16 cellular contexts compared by ENCODE assay signal in the genomic region with DNA sequence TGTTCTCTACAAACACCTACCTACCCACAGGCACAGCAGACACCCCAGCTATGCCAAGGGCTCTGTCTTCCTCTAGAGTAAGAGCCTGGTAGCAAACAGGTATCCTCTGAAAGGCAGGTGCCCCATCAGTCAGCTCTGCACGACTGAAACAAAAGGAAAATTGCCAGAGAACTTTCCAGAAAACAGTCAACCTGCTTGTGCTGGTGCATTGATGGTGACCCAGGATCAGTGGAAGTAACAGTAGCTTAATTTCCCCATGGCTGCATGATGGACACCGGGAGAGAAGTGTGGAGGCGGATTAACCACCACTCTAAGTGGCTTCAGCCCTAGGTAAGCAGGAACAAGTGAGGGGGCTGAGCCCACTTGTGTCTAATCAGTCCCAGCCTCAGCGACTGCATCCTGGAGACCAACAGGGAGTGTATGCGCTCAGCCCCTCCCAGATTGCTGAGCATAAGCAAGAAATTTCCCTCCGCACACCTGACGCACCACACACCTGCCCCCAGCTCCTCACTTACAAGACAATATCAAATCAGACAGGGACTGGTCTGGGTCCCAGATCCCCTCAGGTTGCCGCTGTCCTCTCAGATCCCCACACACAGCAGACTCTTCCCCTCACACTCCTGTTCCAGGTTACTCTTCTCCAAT.
DNase-seq lines count a peak whose midpoint lies in the region; ATAC-seq and TF ChIP-seq lines count a peak whose summit lies in the region.
"Had no signal": no experiment of that assay in that cellular context is flagged by ENCODE, and none has a peak within 500 bp of the region (broad histone marks: within the 10 kb centered on the region; RNA-seq: fewer than 3 reads in every experiment).

No MANE protein-coding gene starts in this region.

- H3K27ac Mint-ChIP-seq in T-helper 1 cell treated with Interleukin-12 subunit alpha and Interleukin-12 subunit beta and Interleukin-4 antibody, amounts not matched to agents 30 μg/mL and 1 μg/mL, for 36 hours: peak overlapping the region; percentile 18
- peak overlapping the region; percentile 86 for H3K27ac Mint-ChIP-seq in effector memory CD8-positive, alpha-beta T cell
- H3K27ac Mint-ChIP-seq: HFFc6 had no signal

- peak overlapping the region; percentile 89 for H3K4me2 ChIP-seq in BLaER1

- H3K27ac ChIP-seq in BLaER1 (peak overlapping the region; percentile 75; the same call in 1 of the 2 replicates), HEK293 (ENCODE audit: extremely low read depth, low read depth, low read length) (no peak overlapping the region), WERI-Rb-1 (no peak overlapping the region)

- no peaks in the 10 kb centered on the region for H3K36me3 Mint-ChIP-seq in T-helper 1 cell treated with Interleukin-12 subunit alpha and Interleukin-12 subunit beta and Interleukin-4 antibody, amounts not matched to agents 30 μg/mL and 1 μg/mL, for 36 hours (ENCODE audit: low read depth)
- H3K36me3 Mint-ChIP-seq in effector memory CD8-positive, alpha-beta T cell (ENCODE audit: insufficient read depth): peaks cover 4% of the 10 kb centered on the region

- no peaks in the 10 kb centered on the region for H3K9me3 Mint-ChIP-seq in T-helper 1 cell treated with Interleukin-12 subunit alpha and Interleukin-12 subunit beta and Interleukin-4 antibody, amounts not matched to agents 30 μg/mL and 1 μg/mL, for 36 hours
- H3K9me3 Mint-ChIP-seq in effector memory CD8-positive, alpha-beta T cell: no peaks in the 10 kb centered on the region
- H3K9me3 Mint-ChIP-seq: HFFc6 had no signal

- H3K4me1 ChIP-seq in BLaER1: peaks cover 94% of the 10 kb centered on the region
- no peaks in the 10 kb centered on the region for H3K4me1 ChIP-seq in HEK293 (ENCODE audit: control insufficient read depth, insufficient read depth, low read length)

- H3K4me3 Mint-ChIP-seq in T-helper 1 cell treated with Interleukin-12 subunit alpha and Interleukin-12 subunit beta and Interleukin-4 antibody, amounts not matched to agents 30 μg/mL and 1 μg/mL, for 36 hours: no peak overlapping the region
- H3K4me3 Mint-ChIP-seq in effector memory CD8-positive, alpha-beta T cell: peak overlapping the region; percentile 86 to 88
- H3K4me3 Mint-ChIP-seq: HFFc6 had no signal

- H3K9ac ChIP-seq in BLaER1: no peak overlapping the region

- H3K9me3 ChIP-seq in BLaER1: no peaks in the 10 kb centered on the region
- no peaks in the 10 kb centered on the region for H3K9me3 ChIP-seq in HEK293 (ENCODE audit: control insufficient read depth, insufficient read depth, low read depth, low read length)
- H3K9me3 ChIP-seq in WERI-Rb-1 (ENCODE audit: severe bottlenecking): no peaks in the 10 kb centered on the region

- H3K4me1 Mint-ChIP-seq in T-helper 1 cell treated with Interleukin-12 subunit alpha and Interleukin-12 subunit beta and Interleukin-4 antibody, amounts not matched to agents 30 μg/mL and 1 μg/mL, for 36 hours (ENCODE audit: low read depth): peaks cover 62% of the 10 kb centered on the region
- peaks cover 85 to 94% of the 10 kb centered on the region in 2 donors for H3K4me1 Mint-ChIP-seq in effector memory CD8-positive, alpha-beta T cell (ENCODE audit: low read depth in 2 of 2)

- POLR2A ChIA-PET in HEK293 (lab: Yijun Ruan, JAX): no interaction called here

- no peak for TF ChIP-seq CTCF in HEK293 (tag by site-specific recombination; IDR thresholded peaks at IDR 0.05)
- TF ChIP-seq CTCF in WERI-Rb-1 (IDR thresholded peaks at IDR 0.05; ENCODE audit: low read depth, low read length): no peak

- ATAC-seq in effector memory CD8-positive, alpha-beta T cell (replicated peaks): no peak

- H3K36me3 ChIP-seq in BLaER1 (no peaks in the 10 kb centered on the region), HEK293 (ENCODE audit: control insufficient read depth in 2 of 2, insufficient read depth in 1 of 2, low read length in 2 of 2) (no peaks in the 10 kb centered on the region), WERI-Rb-1 (no peaks in the 10 kb centered on the region)

- H3K4me3 ChIP-seq in BLaER1 (no peak overlapping the region), HEK293 (ENCODE audit: low read depth, low read length) (no peak overlapping the region), WERI-Rb-1 (ENCODE audit: low read depth, low read length) (no peak overlapping the region)

- H3K27me3 ChIP-seq in BLaER1 (no peaks in the 10 kb centered on the region), WERI-Rb-1 (ENCODE audit: insufficient read depth, low read depth, severe bottlenecking) (no peaks in the 10 kb centered on the region)

- CTCF ChIA-PET in HEK293 (lab: Yijun Ruan, JAX): interaction anchor here (1.0 to 2.8 kb wide), 6 partner anchors 9 to 47 kb away, joined by 3 to 9 read pairs (median 4); no protein-coding TSS in a partner anchor

- H4K20me1 ChIP-seq in BLaER1: no peaks in the 10 kb centered on the region

- H3K27me3 Mint-ChIP-seq in T-helper 1 cell treated with Interleukin-12 subunit alpha and Interleukin-12 subunit beta and Interleukin-4 antibody, amounts not matched to agents 30 μg/mL and 1 μg/mL, for 36 hours (ENCODE audit: low read depth): peaks cover 5% of the 10 kb centered on the region
- no peaks in the 10 kb centered on the region for H3K27me3 Mint-ChIP-seq in effector memory CD8-positive, alpha-beta T cell

- DNase-seq in T-helper 1 cell (no peak), anterior cingulate cortex (lab: John Stamatoyannopoulos, UW) (no peak), WERI-Rb-1 (no peak), cortex of kidney (lab: John Stamatoyannopoulos, UW) (no peak)
- no peak for DNase-seq in effector memory CD8-positive, alpha-beta T cell
- DNase-seq: GF-D8, HFFc6, NCI-H1092, NCI-H1694 treated with DMSO at 0.1 percent for 48 hours, NCI-H2171, NCI-H446 treated with DMSO at 0.1 percent for 48 hours, NCI-H82, SHP77 treated with DMSO at 0.1 percent for 48 hours had no signal

TF ChIP-seq in HEK293, 187 proteins besides CTCF, POLR2A, EP300 and RAD21:
- no peak for TF ChIP-seq KLF1 (tag by site-specific recombination; IDR thresholded peaks at IDR 0.05)
- no peak for TF ChIP-seq ZNF146 (tag by site-specific recombination; IDR thresholded peaks at IDR 0.05)
- peak; percentile 32; the same call in 1 of the 2 replicates for TF ChIP-seq EGR2 (tag by site-specific recombination; IDR thresholded peaks at IDR 0.05; ENCODE audit: low read depth)
